ENCODE assay signal across 11 cellular contexts in the genomic region with DNA sequence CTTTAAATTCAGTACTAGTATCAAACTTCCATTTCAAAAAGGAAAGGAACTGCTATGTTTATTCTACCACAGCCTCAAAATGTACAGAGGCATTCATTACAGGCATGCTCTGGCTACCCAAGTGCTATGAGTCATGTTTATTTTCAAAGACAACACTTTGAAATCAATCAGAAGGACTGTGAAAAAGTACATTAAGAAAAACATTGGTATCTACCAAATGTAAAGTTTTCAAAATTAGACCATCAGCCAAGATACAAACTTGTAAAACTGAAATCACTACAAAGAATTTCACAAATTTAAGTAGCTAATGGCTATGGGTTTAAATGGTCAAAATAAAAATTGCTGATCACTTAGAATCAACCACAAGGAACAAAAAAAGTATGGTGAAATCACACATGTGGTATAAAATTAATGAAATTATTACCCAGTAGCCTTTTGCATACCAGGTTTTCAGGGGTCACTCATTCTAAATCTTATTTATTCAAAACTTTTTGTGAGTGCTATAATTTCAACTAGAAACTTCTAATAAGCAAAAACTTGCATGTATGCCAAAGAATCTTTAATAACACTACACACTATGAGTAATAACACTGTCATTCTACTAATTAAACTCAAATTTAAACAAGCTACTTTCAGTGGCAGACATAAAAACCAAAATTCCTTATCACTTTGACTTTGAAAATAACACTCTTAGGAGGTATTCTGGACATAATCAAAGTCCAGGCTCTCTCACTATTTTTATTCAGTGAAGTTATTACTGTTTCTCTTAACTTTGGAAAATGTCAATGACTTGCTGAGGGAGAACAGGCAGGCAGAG. TPM values are rescaled to one million over a fixed set of nuclear protein-coding genes. Genes with fewer than 3 reads are reported as not detected.
DNase-seq lines count a peak whose midpoint lies in the region; ATAC-seq, FAIRE-seq and TF ChIP-seq lines count a peak whose summit lies in the region.
"Had no signal": no experiment of that assay in that cellular context is flagged by ENCODE, and none has a peak within 500 bp of the region (broad histone marks: within the 10 kb centered on the region; RNA-seq: fewer than 3 reads in every experiment).

No MANE protein-coding gene starts in this region.

- H3K4me1 ChIP-seq in A549 (peaks cover 67% of the 10 kb centered on the region), keratinocyte (ENCODE audit: control insufficient read depth, extremely low read depth, insufficient read depth, low read length) (peaks cover 15% of the 10 kb centered on the region)
- H3K4me1 ChIP-seq: BLaER1 had no signal

- H4K20me1 ChIP-seq in keratinocyte (ENCODE audit: control insufficient read depth, extremely low read depth, insufficient read depth, low read length): no peaks in the 10 kb centered on the region

- H3K9me1 ChIP-seq in keratinocyte (ENCODE audit: control insufficient read depth, extremely low read depth, insufficient read depth, low read length): no peaks in the 10 kb centered on the region

- H3K4me3 ChIP-seq in A549 (no peak overlapping the region), brain microvascular endothelial cell (ENCODE audit: low read depth, low read length) (no peak overlapping the region), keratinocyte (ENCODE audit: control insufficient read depth in 2 of 3, extremely low read depth in 1 of 3, insufficient read depth in 2 of 3, low read depth in 1 of 3, low read length in 3 of 3) (no peak overlapping the region)
- H3K4me3 ChIP-seq: BLaER1 had no signal

- TF ChIP-seq POLR2A in A549 (IDR thresholded peaks at IDR 0.05; ENCODE audit: low read length): no peak

- TF ChIP-seq EP300 in A549 (IDR thresholded peaks at IDR 0.05): no peak

- H3K36me3 ChIP-seq in brain microvascular endothelial cell (replicated peaks) (no peaks in the 10 kb centered on the region), keratinocyte (ENCODE audit: control insufficient read depth in 2 of 2, extremely low read depth in 1 of 2, insufficient read depth in 2 of 2, low read length in 2 of 2) (no peaks in the 10 kb centered on the region)

- H3K27ac ChIP-seq in A549 (peak overlapping the region; percentile 26 to 57; a peak in 4 of 6 replicates), brain microvascular endothelial cell (peak overlapping the region; percentile 2), keratinocyte (ENCODE audit: control insufficient read depth, insufficient read depth, low read length) (peak overlapping the region; percentile 71)
- H3K27ac ChIP-seq: BLaER1 had no signal

- TF ChIP-seq CTCF in A549 (IDR thresholded peaks at IDR 0.05) (no peak), brain microvascular endothelial cell (IDR thresholded peaks at IDR 0.05; ENCODE audit: low read depth, low read length, missing control alignments) (no peak), keratinocyte (optimal IDR thresholded peaks at IDR 0.05 in 1 of 3, IDR thresholded peaks at IDR 0.05 in 1 of 3, conservative IDR thresholded peaks at IDR 0.05 in 1 of 3; ENCODE audit: extremely low read depth in 1 of 3, insufficient read depth in 2 of 3, low read length in 3 of 3) (no peak)

- H3K9me3 ChIP-seq in A549 (0 out of 3 replicates have a peak, but pooled peaks cover 9% of the 10 kb centered on the region), keratinocyte (ENCODE audit: control insufficient read depth, low read depth, low read length) (no peaks in the 10 kb centered on the region)

- TF ChIP-seq RAD21 in A549 (conservative IDR thresholded peaks at IDR 0.05 in 1 of 2, IDR thresholded peaks at IDR 0.05 in 1 of 2): no peak

- ATAC-seq in A549 (peak in 1 of 2 experiments; percentile 73; a peak in 3 of 6 replicates), GM19455 (IDR thresholded peaks at IDR 0.05; ENCODE audit: unreplicated experiment) (no peak)

- DNase-seq in A549 (ENCODE audit: low read depth in 1 of 2, low spot score in 1 of 2) (peak; percentile 37 to 55), HTR-8/SVneo (ENCODE audit: insufficient read length, low spot score) (peak; percentile 51), brain microvascular endothelial cell (peak; percentile 51), keratinocyte (ENCODE audit: low read depth, low spot score) (no peak), 8988T (no peak), pons (ENCODE audit: low spot score) (no peak)
- DNase-seq in stimulated activated CD4-positive, alpha-beta T cell treated with anti-CD3 and anti-CD28 coated beads, Interleukin-4, amount 100 ng/mL, for 24 hours: no peak
- DNase-seq: effector CD8-positive, alpha-beta T cell; naive B cell had no signal

- no peak overlapping the region for H2AFZ ChIP-seq in keratinocyte (ENCODE audit: control insufficient read depth, low read length)

- no peak overlapping the region for H3K9ac ChIP-seq in keratinocyte (ENCODE audit: control insufficient read depth, extremely low read depth, insufficient read depth, low read length)
- H3K9ac ChIP-seq: BLaER1 had no signal

- dilution Hi-C loops in keratinocyte (cut with MboI; ENCODE audit: extremely low pct_ligation_motif_present, low sequenced_read_pairs): no loop called here

- peak; percentile 46 for FAIRE-seq in A549 (lab: Jason Lieb, UNC)
- no peak for FAIRE-seq in HTR-8/SVneo (lab: Jason Lieb, UNC)
- FAIRE-seq in keratinocyte (lab: Jason Lieb, UNC): peak; percentile 89

- H3K79me2 ChIP-seq in keratinocyte (ENCODE audit: control insufficient read depth, insufficient read depth, low read length): peaks cover 55% of the 10 kb centered on the region

- H3K4me2 ChIP-seq in A549 (peak overlapping the region; percentile 63), keratinocyte (ENCODE audit: control insufficient read depth, extremely low read depth, insufficient read depth, low read depth, low read length) (peak overlapping the region; percentile 74)
- H3K4me2 ChIP-seq: BLaER1 had no signal

- POLR2A ChIA-PET in A549 (lab: Yijun Ruan, JAX): no interaction called here

- CTCF ChIA-PET in A549 (lab: Yijun Ruan, JAX): interaction anchor here (0.7 to 1.9 kb wide), 7 partner anchors 23 to 176 kb away, joined by 3 to 7 read pairs (median 3); no protein-coding TSS in a partner anchor

- H3K27me3 ChIP-seq in brain microvascular endothelial cell (replicated peaks): no peaks in the 10 kb centered on the region
- H3K27me3 ChIP-seq in keratinocyte (ENCODE audit: control insufficient read depth, extremely low read depth, insufficient read depth, low read length): no peaks in the 10 kb centered on the region
- H3K27me3 ChIP-seq: BLaER1 had no signal

- in situ Hi-C loops in brain microvascular endothelial cell (cut with HindIII; ENCODE audit: low pct_ligation_motif_present, low sequenced_read_pairs): no loop called here

TF ChIP-seq in A549, 52 proteins besides CTCF, POLR2A, EP300 and RAD21:
- no peak for TF ChIP-seq ESRRA (IDR thresholded peaks at IDR 0.05; ENCODE audit: borderline replicate concordance, low read length)
- TF ChIP-seq MAFK (IDR thresholded peaks at IDR 0.05; ENCODE audit: partially characterized antibody): peak; percentile 67
- peak; percentile 50; the same call in 1 of the 2 replicates for TF ChIP-seq FOSL2 (IDR thresholded peaks at IDR 0.05)
- peak; percentile 89 for TF ChIP-seq FOSL2 (CRISPR knock-in tag; IDR thresholded peaks at IDR 0.05)
- no peak for TF ChIP-seq HES2 (IDR thresholded peaks at IDR 0.05)

RNA-seq across cellular contexts. Expression of gene ENAH, which starts 49.2 kb away (rescaled TPM):
- polyA plus RNA-seq in A549 (2011; rRNA removed): 124 and 142 TPM in 2 replicates
- 32.6 and 33.0 TPM in 2 replicates for polyA plus RNA-seq in A549 (2012; cell fraction: cytosol; rRNA removed)
- 19.3 and 23.0 TPM in 2 replicates for polyA plus RNA-seq in A549 (2012; cell fraction: nucleus; rRNA removed)
- 155 to 172 TPM (median 167 TPM) in 3 replicates for polyA plus RNA-seq in A549 (2017; fragmentation: RNase III; extraction: RNeasy Plus Mini Kit Qiagen cat#74134 plus additional on column Dnase treatment)
- polyA minus RNA-seq in A549 (2011; rRNA and poly(A)+ RNA removed): 97.3 and 100 TPM in 2 replicates
- 50.2 to 63.8 TPM (median 61.0 TPM) in 3 replicates for polyA plus RNA-seq in keratinocyte
- polyA plus RNA-seq in keratinocyte (2011; ENCODE audit: low read depth): 65.7 TPM
- polyA plus RNA-seq in keratinocyte (2011; cell fraction: cytosol; rRNA removed): 69.5 and 113 TPM in 2 replicates
- polyA plus RNA-seq in keratinocyte (2011; cell fraction: nucleus; rRNA removed): 63.6 and 76.8 TPM in 2 replicates
- 33.5 and 59.5 TPM in 2 replicates for polyA plus RNA-seq in keratinocyte (2012; ENCODE audit: low replicate concordance)
- polyA minus RNA-seq in keratinocyte: 25.2 to 127 TPM (median 102 TPM) in 3 replicates
- polyA minus RNA-seq in keratinocyte (2011; cell fraction: cytosol; rRNA and poly(A)+ RNA removed): 50.5 TPM
- 26.5 and 63.1 TPM in 2 replicates for polyA minus RNA-seq in keratinocyte (2011; cell fraction: nucleus; rRNA and poly(A)+ RNA removed)

Comparison
In these comparisons a context has a peak if more than half of its experiments do, and no peak if none do; other contexts are left out.
1. DNase-seq: peak in A549 (2 of 2), HTR-8/SVneo (single experiment) and brain microvascular endothelial cell (single experiment); none in keratinocyte (single experiment), 8988T (single experiment), pons (single experiment) and stimulated activated CD4-positive, alpha-beta T cell treated with anti-CD3 and anti-CD28 coated beads, Interleukin-4, amount 100 ng/mL, for 24 hours (single experiment).
2. H3K27ac ChIP-seq: peak in every context shown above with its lines; median percentile 71 in keratinocyte; 42 in A549; 2 in brain microvascular endothelial cell.